8 cellular contexts compared by ENCODE assay signal in the genomic region with DNA sequence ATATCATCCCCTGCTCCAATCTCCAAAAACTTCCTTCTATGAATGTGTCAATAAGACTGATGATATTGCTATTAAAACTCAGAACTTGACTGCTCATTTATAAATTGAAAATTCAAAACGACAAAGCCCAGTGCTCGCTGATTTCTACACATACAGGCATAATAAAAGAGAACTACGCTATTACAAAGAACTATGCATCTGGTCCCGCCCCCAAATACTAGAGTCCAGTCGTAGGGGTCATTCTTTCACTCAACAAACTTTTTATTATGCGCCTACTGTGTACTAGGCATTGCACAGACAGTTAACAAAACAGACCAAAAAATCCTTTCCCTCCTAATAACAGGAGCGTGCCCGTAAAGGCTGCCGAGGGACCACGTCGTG. TPM values are rescaled to one million over a fixed set of nuclear protein-coding genes. Genes with fewer than 3 reads are reported as not detected.
DNase-seq lines count a peak whose midpoint lies in the region; ATAC-seq, FAIRE-seq and TF ChIP-seq lines count a peak whose summit lies in the region.

No MANE protein-coding gene starts in this region.

- H3K9me3 Mint-ChIP-seq in naive thymus-derived CD4-positive, alpha-beta T cell = peaks cover 0 to 1% (median 0%) of the 10 kb centered on the region in 11 donors

- CTCF ChIA-PET in naive thymus-derived CD4-positive, alpha-beta T cell (lab: Charles Lee) = interaction anchor here (1.2 kb wide), 1 partner anchor 23 kb away, joined by 3 read pairs; no protein-coding TSS in a partner anchor

- H3K27me3 ChIP-seq in MG63 = no peaks in the 10 kb centered on the region
- H3K27me3 ChIP-seq in naive thymus-derived CD4-positive, alpha-beta T cell (ENCODE audit: control insufficient read depth in 2 of 2, insufficient read depth in 2 of 2, low read length in 2 of 2) = no peaks in the 10 kb centered on the region

- FAIRE-seq in frontal cortex (lab: Jason Lieb, UNC) (no peak), HTR-8/SVneo (lab: Jason Lieb, UNC) (no peak)

- peak overlapping the region; percentile 80 for H3K27ac ChIP-seq in naive thymus-derived CD4-positive, alpha-beta T cell (ENCODE audit: low read depth, low read length)

- no peaks in the 10 kb centered on the region for H3K27me3 Mint-ChIP-seq in naive thymus-derived CD4-positive, alpha-beta T cell

- H3K4me3 Mint-ChIP-seq in naive thymus-derived CD4-positive, alpha-beta T cell = peak overlapping the region; percentile 80 to 97 (median 94)

- peaks cover 12 to 25% (median 22%) of the 10 kb centered on the region in 7 donors for H3K4me1 Mint-ChIP-seq in naive thymus-derived CD4-positive, alpha-beta T cell

- H3K4me1 ChIP-seq in naive thymus-derived CD4-positive, alpha-beta T cell (ENCODE audit: control insufficient read depth in 2 of 2, insufficient read depth in 2 of 2, low read length in 2 of 2) = peaks cover 8 to 14% of the 10 kb centered on the region in 2 donors

- H3K4me3 ChIP-seq in MG63 (peak overlapping the region; percentile 79), choroid plexus epithelial cell (ENCODE audit: low read depth, low read length) (peak overlapping the region; percentile 90)
- H3K4me3 ChIP-seq in naive thymus-derived CD4-positive, alpha-beta T cell (ENCODE audit: low read length) = peak overlapping the region; percentile 100

- peak overlapping the region; percentile 87 to 96 (median 94) for H3K27ac Mint-ChIP-seq in naive thymus-derived CD4-positive, alpha-beta T cell

- POLR2A ChIA-PET in naive thymus-derived CD4-positive, alpha-beta T cell (lab: Charles Lee) = interaction anchor here (0.6 to 1.9 kb wide), 4 partner anchors 23 to 689 kb away, joined by 3 to 7 read pairs (median 4); a partner anchor contains a TSS

- peak; percentile 10 for ATAC-seq in Right ventricle myocardium superior (ENCODE audit: poor library complexity)
- ATAC-seq in naive thymus-derived CD4-positive, alpha-beta T cell = peak; percentile 2

- H3K9me3 ChIP-seq in MG63 = no peaks in the 10 kb centered on the region
- H3K9me3 ChIP-seq in naive thymus-derived CD4-positive, alpha-beta T cell (ENCODE audit: control insufficient read depth in 2 of 3, low read length in 3 of 3) = no peaks in the 10 kb centered on the region

- no peaks in the 10 kb centered on the region for H3K36me3 ChIP-seq in MG63
- H3K36me3 ChIP-seq in naive thymus-derived CD4-positive, alpha-beta T cell (ENCODE audit: control insufficient read depth in 2 of 3, insufficient read depth in 3 of 3, low read length in 3 of 3) = peaks cover 0 to 3% (median 0%) of the 10 kb centered on the region in 3 experiments

- TF ChIP-seq CTCF in choroid plexus epithelial cell (conservative IDR thresholded peaks at IDR 0.05; ENCODE audit: low read depth, low read length) = no peak

- intact Hi-C loops in Right ventricle myocardium superior (cut with DNase I) = no loop called here
- intact Hi-C loops in cardiac septum (cut with DNase I) = loop anchor here (2.0 kb wide), 1 partner anchor 65 kb away; a partner anchor contains a TSS
- intact Hi-C loops in naive thymus-derived CD4-positive, alpha-beta T cell (cut with micrococcal nuclease) = loop anchor here (1.0 to 10.0 kb wide), 12 partner anchors 19 to 1509 kb away; a partner anchor contains a TSS

- DNase-seq in Right ventricle myocardium superior = no peak
- DNase-seq in cardiac septum (ENCODE audit: low spot score) = no peak
- DNase-seq in MG63 = no peak
- no peak for DNase-seq in choroid plexus epithelial cell (ENCODE audit: low read depth)
- peak in 1 of 9 donors; percentile 5 for DNase-seq in naive thymus-derived CD4-positive, alpha-beta T cell
- no peak for DNase-seq in frontal cortex (ENCODE audit: low spot score in 2 of 2)
- DNase-seq in HTR-8/SVneo (ENCODE audit: insufficient read length, low spot score) = no peak
- DNase-seq in COR-L47 (lab: John Stamatoyannopoulos, UW) = no peak

- no peaks in the 10 kb centered on the region for H3K36me3 Mint-ChIP-seq in naive thymus-derived CD4-positive, alpha-beta T cell

RNA-seq across cellular contexts. Expression of a gene that starts 1.0 kb away (rescaled TPM):
- 30.6 TPM for total RNA-seq in Right ventricle myocardium superior
- total RNA-seq in cardiac septum = 14.4 TPM
- 28.9 and 37.7 TPM in 2 replicates for total RNA-seq in MG63 (2014; rRNA removed; shearing (Covaris generic); ENCODE audit: low replicate concordance)
- total RNA-seq in naive thymus-derived CD4-positive, alpha-beta T cell = 10 to 100 TPM in 1 of 5 experiments, 1 to 10 TPM in 4; 6.4 to 12.8 (median 7.3) TPM
- 1 to 10 TPM; 6.8 TPM for polyA plus RNA-seq in naive thymus-derived CD4-positive, alpha-beta T cell
- 8.6 TPM for total RNA-seq in frontal cortex
